In genomic region chr2:55054076-55054475, GRCh38 we compare ENCODE assay signal across 21 cellular contexts.
DNase-seq lines count a peak whose midpoint lies in the region; ATAC-seq and FAIRE-seq lines count a peak whose summit lies in the region.
"Had no signal": no experiment of that assay in that cellular context is flagged by ENCODE, and none has a peak within 500 bp of the region (broad histone marks: within the 10 kb centered on the region; RNA-seq: fewer than 3 reads in every experiment).

No MANE protein-coding gene starts in this region.

- peak overlapping the region; percentile 84 for H3K27ac Mint-ChIP-seq in memory B cell
- H3K27ac Mint-ChIP-seq: brain, progenitor cell of endocrine pancreas had no signal

- peak; percentile 15 for FAIRE-seq in GM18507 (lab: Jason Lieb, UNC)
- FAIRE-seq: keratinocyte had no signal

- H3K36me3 Mint-ChIP-seq in memory B cell, result no peaks in the 10 kb centered on the region
- H3K36me3 Mint-ChIP-seq: brain, naive B cell had no signal

- no peaks in the 10 kb centered on the region for H3K9me3 Mint-ChIP-seq in memory B cell
- H3K9me3 Mint-ChIP-seq: naive B cell had no signal

- no peak for ATAC-seq in memory B cell (ENCODE audit: low read depth)
- ATAC-seq in GM19328 (IDR thresholded peaks at IDR 0.05; ENCODE audit: unreplicated experiment), result no peak

- H3K4me3 Mint-ChIP-seq in memory B cell, result no peak overlapping the region

- no peaks in the 10 kb centered on the region for H3K27me3 Mint-ChIP-seq in memory B cell
- H3K27me3 Mint-ChIP-seq: naive B cell, progenitor cell of endocrine pancreas had no signal

- peaks cover 17% of the 10 kb centered on the region for H3K4me1 Mint-ChIP-seq in memory B cell

- peak; percentile 28 for DNase-seq in DMS53 (lab: John Stamatoyannopoulos, UW)
- no peak for DNase-seq in DMS53 treated with DMSO at 0.1 percent for 48 hours (lab: John Stamatoyannopoulos, UW; ENCODE audit: unreplicated experiment)
- no peak for DNase-seq in GM18507 (ENCODE audit: extremely low spot score, insufficient read length, low read depth)
- DNase-seq in RPMI8226, result peak; percentile 60
- DNase-seq in memory B cell (ENCODE audit: low spot score in 2 of 2), result no peak
- no peak for DNase-seq in NCI-H748 (lab: John Stamatoyannopoulos, UW; ENCODE audit: unreplicated experiment)
- no peak for DNase-seq in cerebellar cortex (ENCODE audit: low spot score)
- DNase-seq: activated CD4-positive, alpha-beta T cell treated with anti-CD3 and anti-CD28 coated beads for 1 hour; BE2C; cortex of kidney; DMS 273 treated with DMSO at 0.1 percent for 48 hours; H7; hippocampal formation; naive B cell; NCI-H1694 treated with DMSO at 0.1 percent for 48 hours; NCI-H446; stimulated activated CD4-positive, alpha-beta T cell treated with anti-CD3 and anti-CD28 coated beads, Interleukin-4, amount 100 ng/mL, for 4 hours had no signal

Comparison
In these comparisons a context has a peak if more than half of its experiments do, and no peak if none do; other contexts are left out.
1. DNase-seq: peak in DMS53 (single experiment) and RPMI8226 (single experiment); none in DMS53 treated with DMSO at 0.1 percent for 48 hours (single experiment), GM18507 (single experiment), memory B cell (0 of 2), NCI-H748 (single experiment) and cerebellar cortex (single experiment).